Comparison of ENCODE assay signal across 23 cellular contexts in genomic region chr9:98530275-98530674, GRCh38.
"Had no signal": no experiment of that assay in that cellular context is flagged by ENCODE, and none has a peak within 500 bp of the region (broad histone marks: within the 10 kb centered on the region; RNA-seq: fewer than 3 reads in every experiment).

No MANE protein-coding gene starts in this region.

- H3K27ac Mint-ChIP-seq: dendritic cell treated with granulocyte-macrophage colony-stimulating factor and Interleukin-4, amounts not matched to agents 40 ng/mL and 50 ng/mL, for 4 days; effector memory CD8-positive, alpha-beta T cell; endodermal cell had no signal

- H3K79me2 ChIP-seq: hepatocyte had no signal

- H3K9me3 ChIP-seq: colonic mucosa, esophagus squamous epithelium, gastrocnemius medialis, gastroesophageal sphincter, heart left ventricle, heart right ventricle had no signal

- ATAC-seq: effector memory CD8-positive, alpha-beta T cell; esophagus mucosa; foreskin keratinocyte; gastrocnemius medialis; gastroesophageal sphincter; heart left ventricle had no signal

- H3K36me3 ChIP-seq: colonic mucosa, esophagus squamous epithelium, gastrocnemius medialis, gastroesophageal sphincter, heart left ventricle, heart right ventricle had no signal

- H3K4me3 ChIP-seq: colonic mucosa, coronary artery, esophagus squamous epithelium, gastrocnemius medialis, gastroesophageal sphincter, heart left ventricle, heart right ventricle, hepatocyte had no signal

- H3K27ac ChIP-seq: colonic mucosa, coronary artery, epithelial cell of prostate, esophagus squamous epithelium, foreskin keratinocyte, gastrocnemius medialis, gastroesophageal sphincter, heart left ventricle, heart right ventricle, hepatocyte had no signal

- H3K9me3 Mint-ChIP-seq: dendritic cell treated with granulocyte-macrophage colony-stimulating factor and Interleukin-4, amounts not matched to agents 40 ng/mL and 50 ng/mL, for 4 days; effector memory CD8-positive, alpha-beta T cell; endodermal cell had no signal

- H3K4me2 ChIP-seq: hepatocyte had no signal

- DNase-seq: cortex of kidney; dermis blood vessel endothelial cell; effector CD4-positive, alpha-beta T cell; effector CD8-positive, alpha-beta T cell; effector memory CD4-positive, alpha-beta T cell; effector memory CD8-positive, alpha-beta T cell; endodermal cell; erythroblast; esophagus squamous epithelium; foreskin fibroblast; foreskin keratinocyte; foreskin melanocyte; gastrocnemius medialis; glutamatergic neuron; heart left ventricle; heart right ventricle had no signal

- H3K27me3 ChIP-seq: colonic mucosa, foreskin keratinocyte, gastrocnemius medialis had no signal

- H2AFZ ChIP-seq: hepatocyte had no signal

- H3K4me3 Mint-ChIP-seq: dendritic cell treated with granulocyte-macrophage colony-stimulating factor and Interleukin-4, amounts not matched to agents 40 ng/mL and 50 ng/mL, for 4 days; effector memory CD8-positive, alpha-beta T cell; endodermal cell had no signal

- H3K4me1 ChIP-seq: colonic mucosa, esophagus squamous epithelium, foreskin keratinocyte, gastrocnemius medialis, gastroesophageal sphincter, heart left ventricle, heart right ventricle had no signal

- H3K4me1 Mint-ChIP-seq: endodermal cell had no signal
